25 cellular contexts compared by ENCODE assay signal in genomic region chr14:24086193-24086955, GRCh38. TPM values are rescaled to one million over a fixed set of nuclear protein-coding genes. Genes with fewer than 3 reads are reported as not detected.
"Had no signal": no experiment of that assay in that cellular context is flagged by ENCODE, and none has a peak within 500 bp of the region (broad histone marks: within the 10 kb centered on the region; RNA-seq: fewer than 3 reads in every experiment).

No MANE protein-coding gene starts in this region.

- H3K27me3 Mint-ChIP-seq: activated naive CD8-positive, alpha-beta T cell; central memory CD8-positive, alpha-beta T cell; naive B cell; stimulated activated naive CD8-positive, alpha-beta T cell treated with anti-CD3 and anti-CD28 coated beads, Interleukin-15, Interleukin-2, amounts not matched to agents 100 ng/mL and 50 ng/mL, for 24 hours had no signal

- H3K9me3 Mint-ChIP-seq: activated CD4-positive, alpha-beta T cell treated with anti-CD3 and anti-CD28 coated beads, Interleukin-2, amount 10 ng/mL, durations not matched to agents 7 days and 5 days; activated T-helper 1 cell treated with anti-CD3 and anti-CD28 coated beads, Interleukin-12 subunit alpha, Interleukin-12 subunit beta, Interleukin-2, Interleukin-4 antibody, amounts not matched to agents 30 ng/mL and 10 ng/mL and 1 ng/mL, durations not matched to agents 14 hours and 24 hours and 36 hours; central memory CD8-positive, alpha-beta T cell; naive B cell; stimulated activated naive CD8-positive, alpha-beta T cell treated with anti-CD3 and anti-CD28 coated beads, Interleukin-15, Interleukin-2, amounts not matched to agents 100 ng/mL and 50 ng/mL, for 24 hours had no signal

- H3K36me3 Mint-ChIP-seq: activated naive CD8-positive, alpha-beta T cell; naive B cell had no signal

- ATAC-seq: activated CD8-positive, alpha-beta T cell treated with anti-CD3 and anti-CD28 coated beads, Interleukin-2, amount 10 ng/mL, durations not matched to agents 7 days and 5 days; gastrocnemius medialis; left cardiac atrium had no signal

- H3K27ac Mint-ChIP-seq: activated CD4-positive, alpha-beta T cell treated with anti-CD3 and anti-CD28 coated beads, Interleukin-2, amount 10 ng/mL, durations not matched to agents 7 days and 5 days; activated CD8-positive, alpha-beta T cell treated with anti-CD3 and anti-CD28 coated beads, Interleukin-2, amount 10 ng/mL, durations not matched to agents 7 days and 5 days; activated naive CD8-positive, alpha-beta T cell; activated T-helper 1 cell treated with anti-CD3 and anti-CD28 coated beads, Interleukin-12 subunit alpha, Interleukin-12 subunit beta, Interleukin-2, Interleukin-4 antibody, amounts not matched to agents 30 ng/mL and 10 ng/mL and 1 ng/mL, durations not matched to agents 14 hours and 24 hours and 36 hours; stimulated activated naive CD8-positive, alpha-beta T cell treated with anti-CD3 and anti-CD28 coated beads, Interleukin-15, Interleukin-2, amounts not matched to agents 100 ng/mL and 50 ng/mL, for 24 hours had no signal

- H3K4me3 Mint-ChIP-seq: activated CD4-positive, alpha-beta T cell treated with anti-CD3 and anti-CD28 coated beads, Interleukin-2, amount 10 ng/mL, durations not matched to agents 7 days and 5 days; activated CD8-positive, alpha-beta T cell treated with anti-CD3 and anti-CD28 coated beads, Interleukin-2, amount 10 ng/mL, durations not matched to agents 7 days and 5 days; activated naive CD8-positive, alpha-beta T cell; activated T-helper 1 cell treated with anti-CD3 and anti-CD28 coated beads, Interleukin-12 subunit alpha, Interleukin-12 subunit beta, Interleukin-2, Interleukin-4 antibody, amounts not matched to agents 30 ng/mL and 10 ng/mL and 1 ng/mL, durations not matched to agents 14 hours and 24 hours and 36 hours; central memory CD8-positive, alpha-beta T cell; stimulated activated naive CD8-positive, alpha-beta T cell treated with anti-CD3 and anti-CD28 coated beads, Interleukin-15, Interleukin-2, amounts not matched to agents 100 ng/mL and 50 ng/mL, for 24 hours had no signal

- DNase-seq: activated CD4-positive, alpha-beta T cell treated with anti-CD3 and anti-CD28 coated beads, Interleukin-2, amount 10 ng/mL, durations not matched to agents 7 days and 5 days; activated CD4-positive, CD25-positive, alpha-beta regulatory T cell treated with anti-CD3 and anti-CD28 coated beads, Interleukin-2, amount 50 U/mL, for 72 hours; activated CD8-positive, alpha-beta T cell treated with anti-CD3 and anti-CD28 coated beads, Interleukin-2, amount 10 ng/mL, durations not matched to agents 7 days and 5 days; amniotic stem cell; colonic mucosa; esophagus squamous epithelium; gastrocnemius medialis; head of caudate nucleus; left cardiac atrium; mesenchymal stem cell; naive B cell; stimulated activated CD4-positive, alpha-beta T cell treated with anti-CD3 and anti-CD28 coated beads, Interleukin-4, amount 100 ng/mL, for 4 hours; substantia nigra; SW 1271; T-helper 2 cell; tibial artery had no signal

- H3K27ac ChIP-seq: breast epithelium, colonic mucosa, dorsolateral prefrontal cortex, esophagus squamous epithelium, gastrocnemius medialis, tibial artery had no signal

RNA-seq across cellular contexts. Expression of gene CPNE6, which starts 15.0 kb away (rescaled TPM):
- total RNA-seq: activated CD4-positive, alpha-beta T cell treated with anti-CD3 and anti-CD28 coated beads, Interleukin-2, amount 10 ng/mL, durations not matched to agents 7 days and 5 days; activated T-helper 1 cell treated with anti-CD3 and anti-CD28 coated beads, Interleukin-12 subunit alpha, Interleukin-12 subunit beta, Interleukin-2, Interleukin-4 antibody, amounts not matched to agents 30 ng/mL and 10 ng/mL and 1 ng/mL, durations not matched to agents 14 hours and 24 hours and 36 hours; breast epithelium; esophagus squamous epithelium; gastrocnemius medialis; left cardiac atrium; liver; osteoblast; renal cortical epithelial cell had no signal

RNA-seq across cellular contexts. Expression of gene CARMIL3, which starts 34.6 kb away (rescaled TPM):
- total RNA-seq: osteoblast had no signal
